ENCODE assay signal across 19 cellular contexts in the genomic region with DNA sequence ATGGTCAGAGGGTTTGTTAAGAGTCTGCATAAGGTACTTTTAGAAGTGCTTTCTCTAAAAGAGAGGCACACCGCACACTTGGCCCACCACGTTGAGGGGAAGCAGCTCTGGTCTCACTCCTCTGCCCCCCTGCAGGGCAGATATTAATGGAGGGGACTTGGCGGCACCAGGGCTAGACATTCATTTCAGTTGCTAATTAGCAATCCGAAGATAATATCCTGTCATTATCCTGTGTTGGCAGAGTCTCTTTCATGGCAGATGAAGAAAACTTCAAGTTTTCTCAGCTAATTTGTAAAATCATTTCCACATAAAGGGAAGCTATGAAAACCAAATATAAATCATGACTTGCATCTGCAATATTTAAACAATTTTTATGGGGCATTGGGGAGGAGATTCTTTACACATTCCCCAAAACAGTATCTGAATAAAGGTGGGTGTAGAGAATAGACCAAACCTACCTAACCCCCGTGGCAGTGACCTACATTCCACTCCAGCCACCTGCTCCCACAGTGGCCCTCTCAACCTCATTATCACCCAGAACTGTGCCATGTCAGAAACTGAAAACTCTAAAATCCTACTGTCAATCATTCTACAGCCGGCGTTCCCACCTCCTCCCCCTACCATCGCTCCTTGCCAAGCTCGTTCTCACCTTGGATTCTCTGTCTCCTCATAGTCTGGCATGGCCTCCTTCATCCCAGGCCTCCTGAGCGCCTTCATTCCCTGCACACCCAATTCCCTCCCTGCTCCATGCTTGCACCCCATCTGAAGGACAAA.
"Had no signal": no experiment of that assay in that cellular context is flagged by ENCODE, and none has a peak within 500 bp of the region (broad histone marks: within the 10 kb centered on the region; RNA-seq: fewer than 3 reads in every experiment).

No MANE protein-coding gene starts in this region.

- H3K79me2 ChIP-seq: hepatocyte had no signal

- H3K9me3 ChIP-seq: mucosa of descending colon, neutrophil, right atrium auricular region, suprapubic skin, thyroid gland, uterus had no signal

- H3K4me2 ChIP-seq: hepatocyte had no signal

- H3K36me3 ChIP-seq: neutrophil, right atrium auricular region, suprapubic skin, thyroid gland, uterus had no signal

- H3K4me1 ChIP-seq: right atrium auricular region, thyroid gland had no signal

- H3K27ac ChIP-seq: coronary artery, hepatocyte, neutrophil, right atrium auricular region, suprapubic skin, thyroid gland, uterus had no signal

- ATAC-seq: left colon; mucosa of descending colon; naive thymus-derived CD8-positive, alpha-beta T cell had no signal

- H3K27me3 ChIP-seq: hepatocyte, neutrophil, right atrium auricular region, suprapubic skin, thyroid gland, uterus had no signal

- DNase-seq: effector CD4-positive, alpha-beta T cell; endodermal cell; erythroblast; foreskin melanocyte; head of caudate nucleus; left colon; mucosa of descending colon; naive thymus-derived CD8-positive, alpha-beta T cell; posterior cingulate gyrus; small intestine; stimulated activated CD4-positive, alpha-beta T cell treated with anti-CD3 and anti-CD28 coated beads, Interleukin-12 subunit alpha, Interleukin-12 subunit beta, amount 100 ng/mL, for 4 hours; stimulated activated naive CD4-positive, alpha-beta T cell treated with Interleukin-2 at 50 U/mL for 16 hours; thyroid gland; uterus had no signal

- H3K4me3 ChIP-seq: coronary artery, hepatocyte, mucosa of descending colon, right atrium auricular region, suprapubic skin, thyroid gland, uterus had no signal
